Comparison of ENCODE assay signal across 22 cellular contexts in the genomic region with DNA sequence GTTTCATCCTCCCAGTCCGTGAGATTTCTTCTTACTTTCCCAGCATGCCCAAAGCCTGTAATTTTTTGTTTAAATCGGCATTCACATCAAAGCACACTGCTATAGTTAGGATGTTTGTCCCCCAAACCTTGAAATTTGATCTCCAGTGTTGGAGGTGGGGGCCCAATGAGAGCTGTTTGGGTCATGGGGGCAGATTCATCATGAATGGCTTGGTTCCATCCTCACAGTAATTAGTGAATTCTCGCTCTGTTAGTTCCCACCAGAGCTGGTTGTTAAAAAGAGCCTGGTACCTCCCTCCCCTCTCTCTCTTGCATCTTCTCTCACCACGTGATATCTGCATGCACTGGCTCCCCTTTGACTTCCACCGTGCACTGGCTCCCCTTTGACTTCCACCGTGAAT. TPM values are rescaled to one million over a fixed set of nuclear protein-coding genes. Genes with fewer than 3 reads are reported as not detected.
DNase-seq lines count a peak whose midpoint lies in the region; ATAC-seq, FAIRE-seq and TF ChIP-seq lines count a peak whose summit lies in the region.
"Had no signal": no experiment of that assay in that cellular context is flagged by ENCODE, and none has a peak within 500 bp of the region (broad histone marks: within the 10 kb centered on the region; RNA-seq: fewer than 3 reads in every experiment).

No MANE protein-coding gene starts in this region.

- H3K9me2 ChIP-seq in GM23338 (ENCODE audit: insufficient read depth): peaks cover 5% of the 10 kb centered on the region; the same call in 1 of the 2 replicates

- H4K8ac ChIP-seq in neuronal stem cell (ENCODE audit: low read depth, low read length): no peak overlapping the region

- H2BK5ac ChIP-seq in neuronal stem cell (ENCODE audit: low read length): no peak overlapping the region

- H3K4me1 Mint-ChIP-seq in GM23338: peaks cover 8% of the 10 kb centered on the region
- H3K4me1 Mint-ChIP-seq: CD14-positive monocyte; CD4-positive, alpha-beta memory T cell had no signal

- H3K4me3 ChIP-seq in GM23338: no peak overlapping the region
- H3K4me3 ChIP-seq in K562: no peak overlapping the region
- H3K4me3 ChIP-seq in neuronal stem cell (ENCODE audit: low read length in 2 of 2): no peak overlapping the region
- H3K4me3 ChIP-seq in HAP-1: no peak overlapping the region
- H3K4me3 ChIP-seq: A549; BLaER1 treated with 17β-estradiol and CSF1 and Interleukin-3, amounts not matched to agents 10 nM and 100 nM; GM12878 had no signal

- H3K27me3 ChIP-seq in GM23338 (ENCODE audit: insufficient read depth) (no peaks in the 10 kb centered on the region), K562 (ENCODE audit: control insufficient read depth in 2 of 2, insufficient read depth in 2 of 2, low read length in 2 of 2) (no peaks in the 10 kb centered on the region), neuronal stem cell (ENCODE audit: control insufficient read depth in 3 of 3, insufficient read depth in 3 of 3, low read depth in 1 of 3, low read length in 3 of 3) (no peaks in the 10 kb centered on the region), HAP-1 (ENCODE audit: low read depth) (no peaks in the 10 kb centered on the region)
- H3K27me3 ChIP-seq: BE2C; BLaER1 treated with 17β-estradiol and CSF1 and Interleukin-3, amounts not matched to agents 10 nM and 100 nM had no signal

- no peaks in the 10 kb centered on the region for H3K9me3 Mint-ChIP-seq in GM23338
- H3K9me3 Mint-ChIP-seq: CD4-positive, alpha-beta memory T cell had no signal

- no peak overlapping the region for H3K27ac Mint-ChIP-seq in GM23338
- H3K27ac Mint-ChIP-seq: CD14-positive monocyte; CD4-positive, alpha-beta memory T cell had no signal

- POLR2A ChIA-PET in K562 (lab: Yijun Ruan, JAX): interaction anchor here (0.7 to 1.4 kb wide), 3 partner anchors 25 to 37 kb away, joined by 3 to 5 read pairs (median 3); no protein-coding TSS in a partner anchor
- POLR2A ChIA-PET in HEK293T (lab: Yijun Ruan, JAX): interaction anchor here (0.9 kb wide), 1 partner anchor 447 kb away, joined by 3 read pairs; a partner anchor contains a TSS

- no peak overlapping the region for H3K18ac ChIP-seq in neuronal stem cell (ENCODE audit: low read length)

- no peak for TF ChIP-seq EP300 in K562 (IDR thresholded peaks at IDR 0.05; ENCODE audit: low read length)

- intact Hi-C loops in K562 (cut with micrococcal nuclease): no loop called here

- H3K4me1 ChIP-seq in GM23338 (ENCODE audit: insufficient read depth): 0 out of 2 replicates have a peak, but pooled peaks cover 9% of the 10 kb centered on the region
- H3K4me1 ChIP-seq in K562 (replicated peaks in 1 of 2; ENCODE audit: control insufficient read depth in 2 of 2, insufficient read depth in 2 of 2, low read length in 2 of 2): peaks cover 3 to 10% of the 10 kb centered on the region in 2 experiments; a peak in 3 of 5 replicates
- H3K4me1 ChIP-seq in neuronal stem cell (ENCODE audit: control insufficient read depth in 2 of 2, insufficient read depth in 1 of 2, low read depth in 1 of 2, low read length in 2 of 2): peaks cover 4 to 7% of the 10 kb centered on the region in 2 donors
- no peaks in the 10 kb centered on the region for H3K4me1 ChIP-seq in HAP-1
- H3K4me1 ChIP-seq: BE2C had no signal

- ATAC-seq in GM23338 (peak; percentile 28; the same call in 1 of the 3 replicates), K562 (no peak)
- ATAC-seq: A549, GM12878 had no signal

- in situ Hi-C loops in K562 (cut with MboI) (no loop called here), HAP-1 (cut with MboI; ENCODE audit: low sequenced_read_pairs) (no loop called here)

- 38% methylated on average over 5 of the region's 6 CpGs for WGBS in K562 (ENCODE audit: insufficient coverage, low coverage, missing lambda C conversion rate)
- no CpG with 5 or more reads among the region's 6 CpGs for WGBS in neuronal stem cell (ENCODE audit: extremely low coverage in 2 of 2, insufficient read length in 2 of 2, insufficient replicate concordance in 1 of 2), 2 donors

- CTCF ChIA-PET in K562 (lab: Yijun Ruan, JAX; ENCODE audit: low intra/inter-chr PET ratio) (no interaction called here), HEK293T (lab: Yijun Ruan, JAX) (no interaction called here)

- H2BK15ac ChIP-seq in neuronal stem cell (ENCODE audit: low read length): no peak overlapping the region

- no peak overlapping the region for H3K4me3 Mint-ChIP-seq in GM23338
- H3K4me3 Mint-ChIP-seq: CD14-positive monocyte; CD4-positive, alpha-beta memory T cell had no signal

- TF ChIP-seq RAD21 in K562 (CRISPR knock-in tag; conservative IDR thresholded peaks at IDR 0.05 in 1 of 2, IDR thresholded peaks at IDR 0.05 in 1 of 2): no peak

- DNase-seq in GM23338 (ENCODE audit: low spot score) (no peak), K562 (ENCODE audit: extremely low read depth in 1 of 4, low spot score in 3 of 4) (no peak), neuronal stem cell (ENCODE audit: low spot score) (peak; percentile 64), GDM1 (lab: John Stamatoyannopoulos, UW) (no peak), HEK293T (ENCODE audit: extremely low spot score) (no peak), HAP-1 (ENCODE audit: low spot score in 2 of 2) (no peak)
- DNase-seq: 8988T; ACHN; AML-193; BE2C; CD4-positive, alpha-beta memory T cell; COR-L47; DMS153; DND-41; GOT3; HCEC 1CT had no signal

- TF ChIP-seq CTCF in GM23338 (conservative IDR thresholded peaks at IDR 0.05; ENCODE audit: low read depth in 2 of 2): no peak
- TF ChIP-seq CTCF in K562 (IDR thresholded peaks at IDR 0.05 in 2 of 3, conservative IDR thresholded peaks at IDR 0.05 in 1 of 3; ENCODE audit: insufficient read depth in 2 of 3, low read depth in 1 of 3, low read length in 3 of 3): no peak

- H3K4me2 ChIP-seq in GM23338: peak overlapping the region; percentile 41; the same call in 1 of the 2 replicates
- no peak overlapping the region for H3K4me2 ChIP-seq in K562 (ENCODE audit: insufficient read depth, low read length)
- H3K4me2 ChIP-seq in neuronal stem cell (ENCODE audit: insufficient read depth, low read length, poor library complexity, severe bottlenecking): peak overlapping the region; percentile 15
- H3K4me2 ChIP-seq: A549; BLaER1 treated with 17β-estradiol and CSF1 and Interleukin-3, amounts not matched to agents 10 nM and 100 nM had no signal

- TF ChIP-seq POLR2A in K562 (conservative IDR thresholded peaks at IDR 0.05): no peak

- no peaks in the 10 kb centered on the region for H3K79me1 ChIP-seq in neuronal stem cell (ENCODE audit: low read depth, low read length)

- no peaks in the 10 kb centered on the region for H3K9me1 ChIP-seq in K562 (ENCODE audit: control insufficient read depth, insufficient read depth, low read length)

- H3K79me2 ChIP-seq in GM23338 (replicated peaks; ENCODE audit: insufficient read depth) (no peaks in the 10 kb centered on the region), K562 (ENCODE audit: control insufficient read depth, insufficient read depth, low read length) (no peaks in the 10 kb centered on the region)

- H3K9ac ChIP-seq in K562 (ENCODE audit: insufficient read depth in 1 of 2, low read depth in 2 of 2, low read length in 2 of 2): no peak overlapping the region
- H3K9ac ChIP-seq in neuronal stem cell (ENCODE audit: low read depth, low read length, poor library complexity): no peak overlapping the region
- H3K9ac ChIP-seq: BLaER1 treated with 17β-estradiol and CSF1 and Interleukin-3, amounts not matched to agents 10 nM and 100 nM had no signal

- FAIRE-seq in K562 (lab: Jason Lieb, UNC): no peak
- FAIRE-seq: A549, G401.6, GM12878, H54 had no signal

- H3K36me3 ChIP-seq in GM23338 (ENCODE audit: insufficient read depth) (no peaks in the 10 kb centered on the region; the same call in 1 of the 2 replicates), K562 (ENCODE audit: control insufficient read depth, insufficient read depth, low read length) (no peaks in the 10 kb centered on the region), neuronal stem cell (replicated peaks in 1 of 2; ENCODE audit: control insufficient read depth in 2 of 2, insufficient read depth in 2 of 2, low read length in 2 of 2) (no peaks in the 10 kb centered on the region), HAP-1 (replicated peaks) (no peaks in the 10 kb centered on the region)
- H3K36me3 ChIP-seq: BE2C had no signal

- no peaks in the 10 kb centered on the region for H3K27me3 Mint-ChIP-seq in GM23338 (ENCODE audit: insufficient read depth, low read depth, poor library complexity)
- H3K27me3 Mint-ChIP-seq: CD4-positive, alpha-beta memory T cell had no signal

- no peak overlapping the region for H3K4ac ChIP-seq in neuronal stem cell (ENCODE audit: low read length)

- no peaks in the 10 kb centered on the region for H3F3A ChIP-seq in GM23338 (replicated peaks; ENCODE audit: low read depth)

- H2BK120ac ChIP-seq in neuronal stem cell (ENCODE audit: low read depth, low read length): no peak overlapping the region

- H2BK12ac ChIP-seq in neuronal stem cell (ENCODE audit: low read length): no peak overlapping the region

- H3K9me3 ChIP-seq in K562 (replicated peaks; ENCODE audit: control insufficient read depth, insufficient read depth, low read depth, low read length): no peaks in the 10 kb centered on the region
- H3K9me3 ChIP-seq in neuronal stem cell (replicated peaks in 1 of 2; ENCODE audit: control insufficient read depth in 2 of 2, insufficient read depth in 1 of 2, low read depth in 1 of 2, low read length in 2 of 2): peaks cover 0 to 3% of the 10 kb centered on the region in 2 donors
- H3K9me3 ChIP-seq in HAP-1: no peaks in the 10 kb centered on the region
- H3K9me3 ChIP-seq: A549; BE2C; BLaER1 treated with 17β-estradiol and CSF1 and Interleukin-3, amounts not matched to agents 10 nM and 100 nM had no signal

- no peaks in the 10 kb centered on the region for H4K20me1 ChIP-seq in GM23338 (replicated peaks; ENCODE audit: insufficient read depth)
- H4K20me1 ChIP-seq in K562 (replicated peaks; ENCODE audit: control insufficient read depth, insufficient read depth, low read length): no peaks in the 10 kb centered on the region
- H4K20me1 ChIP-seq: BLaER1 treated with 17β-estradiol and CSF1 and Interleukin-3, amounts not matched to agents 10 nM and 100 nM had no signal

- H2AK5ac ChIP-seq in neuronal stem cell (ENCODE audit: low read depth, low read length): no peak overlapping the region

- H3K27ac ChIP-seq in GM23338 (ENCODE audit: low read depth): no peak overlapping the region
- no peak overlapping the region for H3K27ac ChIP-seq in K562 (ENCODE audit: extremely low read depth, low read depth, low read length)
- H3K27ac ChIP-seq in neuronal stem cell (replicated peaks; ENCODE audit: low read length): peak overlapping the region; percentile 75
- H3K27ac ChIP-seq: A549; BLaER1 treated with 17β-estradiol and CSF1 and Interleukin-3, amounts not matched to agents 10 nM and 100 nM had no signal

- no peak overlapping the region for H4K91ac ChIP-seq in neuronal stem cell (ENCODE audit: low read depth, low read length, poor library complexity)

- no peaks in the 10 kb centered on the region for H3K36me3 Mint-ChIP-seq in GM23338 (ENCODE audit: low read depth)
- H3K36me3 Mint-ChIP-seq: CD14-positive monocyte had no signal

- no peak overlapping the region for H3K14ac ChIP-seq in neuronal stem cell (ENCODE audit: low read length)

- BruUV-seq in K562 (replicated peaks; lab: Mats Ljungman, UMichigan): no TSS peak

- H2AFZ ChIP-seq in GM23338: no peak overlapping the region
- no peak overlapping the region for H2AFZ ChIP-seq in K562 (ENCODE audit: low read depth, low read length)
- H2AFZ ChIP-seq in neuronal stem cell (ENCODE audit: low read length): peak overlapping the region; percentile 61

- no peak overlapping the region for H3K23ac ChIP-seq in neuronal stem cell (ENCODE audit: low read depth, low read length, poor library complexity)

RNA-seq across cellular contexts. Expression of a gene that starts 40.5 kb away (rescaled TPM):
- total RNA-seq in GM23338 (2014; rRNA removed; shearing (Covaris generic)): 61.9 and 74.5 TPM in 2 replicates
- polyA plus RNA-seq in GM23338 (2016; fragmentation: Nextera tagmentation; extraction: Ambion mirVana): 33.7 and 40.2 TPM in 2 replicates
- 14.0 and 45.2 TPM in 2 replicates for total RNA-seq in K562 (2011; cell fraction: chromatin; rRNA removed; ENCODE audit: low replicate concordance)
- 14.8 and 16.2 TPM in 2 replicates for total RNA-seq in K562 (2011; cell fraction: nucleolus; rRNA removed)
- 30.2 and 51.7 TPM in 2 replicates for total RNA-seq in K562 (2011; cell fraction: nucleoplasm; rRNA removed)
- total RNA-seq in K562 (2014; rRNA removed): 12.4 and 14.8 TPM in 2 replicates
- total RNA-seq in K562 (2014; rRNA removed; fragmentation: Illumina TruSeq; extraction: Trizol): 27.6 and 32.8 TPM in 2 replicates
- 18.3 and 19.3 TPM in 2 replicates for total RNA-seq in K562 (2015; rRNA removed; fragmentation: Illumina TruSeq; extraction: Trizol)
- total RNA-seq in K562 (2021): 52.4 and 56.2 TPM in 2 replicates
- 20.4 and 21.8 TPM in 2 replicates for polyA plus RNA-seq in K562 (2011; rRNA removed)
- 2.6 and 6.2 TPM in 2 replicates for polyA plus RNA-seq in K562 (2011; cell fraction: cytosol; rRNA removed)
- 7.7 and 11.3 TPM in 2 replicates for polyA plus RNA-seq in K562 (2011; cell fraction: nucleus; rRNA removed)
- 37.6 and 55.2 TPM in 2 replicates for polyA plus RNA-seq in K562 (2012)
- 72.0 and 81.3 TPM in 2 replicates for polyA plus RNA-seq in K562 (2014; fragmentation: Illumina TruSeq; extraction: Trizol)
- 10 to 100 TPM; 17.1 to 22.7 TPM for polyA plus RNA-seq in K562 (2014; fragmentation: Nextera tagmentation; extraction: Ambion mirVana)
- polyA plus RNA-seq in K562 (2014; rRNA removed): 31.9 and 34.1 TPM in 2 replicates
- 6.1 and 9.1 TPM in 2 replicates for polyA minus RNA-seq in K562 (2011; rRNA and poly(A)+ RNA removed)
- 8.3 and 8.4 TPM in 2 replicates for polyA minus RNA-seq in K562 (2011; cell fraction: cytosol; rRNA and poly(A)+ RNA removed)
- polyA minus RNA-seq in K562 (2011; cell fraction: nucleus; rRNA and poly(A)+ RNA removed): 5.3 and 8.4 TPM in 2 replicates
- 62.3 TPM for polyA plus RNA-seq in neuronal stem cell (2013, experiment 1 of 2)
- polyA plus RNA-seq in neuronal stem cell (2013, experiment 2 of 2): 63.6 TPM
